9 cellular contexts compared by ENCODE assay signal in genomic region chr3:52120576-52121458, GRCh38. TPM values are rescaled to one million over a fixed set of nuclear protein-coding genes. Genes with fewer than 3 reads are reported as not detected.
A peak's percentile ranks its signal among the peaks of the same experiment; 100 is the strongest.
DNase-seq lines count a peak whose midpoint lies in the region; ATAC-seq and TF ChIP-seq lines count a peak whose summit lies in the region.
"Had no signal": no experiment of that assay in that cellular context is flagged by ENCODE, and none has a peak within 500 bp of the region (broad histone marks: within the 10 kb centered on the region; RNA-seq: fewer than 3 reads in every experiment).

No MANE protein-coding gene starts in this region.

- no peaks in the 10 kb centered on the region for H3K9me3 Mint-ChIP-seq in CD8-positive, alpha-beta T cell
- no peaks in the 10 kb centered on the region for H3K9me3 Mint-ChIP-seq in mesothelial cell of epicardium

- no peak for ATAC-seq in CD8-positive, alpha-beta T cell
- peak; percentile 30 for ATAC-seq in GM21786 (IDR thresholded peaks at IDR 0.05; ENCODE audit: unreplicated experiment)
- no peak for ATAC-seq in HG03175 (IDR thresholded peaks at IDR 0.05; ENCODE audit: unreplicated experiment)

- CTCF ChIA-PET in CD8-positive, alpha-beta T cell (lab: Charles Lee): interaction anchor here (1.0 to 8.2 kb wide), 10 partner anchors 16 to 178 kb away, joined by 3 to 164 read pairs (median 9); partner anchors contain the start of genes ABHD14B, DUSP7 and PARP3

- no peaks in the 10 kb centered on the region for H3K27me3 ChIP-seq in CD8-positive, alpha-beta T cell (ENCODE audit: insufficient read depth, low read length)
- H3K27me3 ChIP-seq in ascending aorta: no peaks in the 10 kb centered on the region

- H3K4me1 Mint-ChIP-seq in CD8-positive, alpha-beta T cell (ENCODE audit: low read depth): no peaks in the 10 kb centered on the region
- H3K4me1 Mint-ChIP-seq in mesothelial cell of epicardium: no peaks in the 10 kb centered on the region

- H3K27ac Mint-ChIP-seq in CD8-positive, alpha-beta T cell: peak overlapping the region; percentile 11
- H3K27ac Mint-ChIP-seq in mesothelial cell of epicardium: peak overlapping the region; percentile 27

- no peak overlapping the region for H3K4me3 ChIP-seq in CD8-positive, alpha-beta T cell (ENCODE audit: low read depth, low read length)
- no peak overlapping the region for H3K4me3 ChIP-seq in ascending aorta

- intact Hi-C loops in CD8-positive, alpha-beta T cell (cut with DNase I, micrococcal nuclease): loop anchor here in 1 of 2 experiments (5.0 kb wide), 1 partner anchor 69 kb away; no protein-coding TSS in a partner anchor
- intact Hi-C loops in ascending aorta (cut with DNase I): loop anchor here (5.0 kb wide), 1 partner anchor 49 kb away; no protein-coding TSS in a partner anchor

- H3K27me3 Mint-ChIP-seq in CD8-positive, alpha-beta T cell (ENCODE audit: low read depth): no peaks in the 10 kb centered on the region
- no peaks in the 10 kb centered on the region for H3K27me3 Mint-ChIP-seq in mesothelial cell of epicardium (ENCODE audit: low read depth)

- H3K36me3 ChIP-seq in CD8-positive, alpha-beta T cell (ENCODE audit: insufficient read depth, low read length): no peaks in the 10 kb centered on the region
- H3K36me3 ChIP-seq in ascending aorta: no peaks in the 10 kb centered on the region

- no peak overlapping the region for H3K27ac ChIP-seq in CD8-positive, alpha-beta T cell (ENCODE audit: low read depth, low read length)
- peak overlapping the region; percentile 13 to 69 for H3K27ac ChIP-seq in ascending aorta

- H3K9me3 ChIP-seq in CD8-positive, alpha-beta T cell (ENCODE audit: low read length): no peaks in the 10 kb centered on the region
- H3K9me3 ChIP-seq in ascending aorta: no peaks in the 10 kb centered on the region

- no peak for TF ChIP-seq CTCF in CD8-positive, alpha-beta T cell (IDR thresholded peaks at IDR 0.05)
- TF ChIP-seq CTCF in ascending aorta (IDR thresholded peaks at IDR 0.05): no peak
- TF ChIP-seq CTCF in mesothelial cell of epicardium (IDR thresholded peaks at IDR 0.05; ENCODE audit: unreplicated experiment): no peak

- H3K36me3 Mint-ChIP-seq in CD8-positive, alpha-beta T cell: no peaks in the 10 kb centered on the region
- no peaks in the 10 kb centered on the region for H3K36me3 Mint-ChIP-seq in mesothelial cell of epicardium

- H3K4me1 ChIP-seq in CD8-positive, alpha-beta T cell (ENCODE audit: insufficient read depth, low read length): no peaks in the 10 kb centered on the region
- H3K4me1 ChIP-seq in ascending aorta: peaks cover 0 to 6% of the 10 kb centered on the region in 2 donors

- H3K4me3 Mint-ChIP-seq in CD8-positive, alpha-beta T cell: no peak overlapping the region
- no peak overlapping the region for H3K4me3 Mint-ChIP-seq in mesothelial cell of epicardium

- POLR2A ChIA-PET in CD8-positive, alpha-beta T cell (lab: Charles Lee): interaction anchor here (1.6 kb wide), 1 partner anchor 9 kb away, joined by 3 read pairs; no protein-coding TSS in a partner anchor

- DNase-seq in CD8-positive, alpha-beta T cell: no peak
- DNase-seq in ascending aorta (ENCODE audit: low spot score in 2 of 2): no peak
- no peak for DNase-seq in mesothelial cell of epicardium (ENCODE audit: low spot score in 2 of 2, unreplicated experiment in 2 of 2)
- DNase-seq in Kasumi-1 (lab: John Stamatoyannopoulos, UW): no peak
- no peak for DNase-seq in AG08395 (ENCODE audit: low spot score)
- DNase-seq in D341Med (ENCODE audit: low spot score): no peak
- DNase-seq: T1000 had no signal

RNA-seq across cellular contexts. Expression of gene POC1A, which starts 33.4 kb away (rescaled TPM):
- under 1 TPM; 0.24 to 0.42 TPM for total RNA-seq in CD8-positive, alpha-beta T cell
- total RNA-seq in ascending aorta (not detected), mesothelial cell of epicardium (7.9 to 9.4 TPM (median 8.7 TPM) in 3 replicates)
